1 cellular context compared by ENCODE assay signal in genomic region chr9:113589407-113589806, GRCh38.
TF ChIP-seq lines count a peak whose summit lies in the region.

No MANE protein-coding gene starts in this region.

TF ChIP-seq in GM23338, 12 proteins besides CTCF, POLR2A, EP300 and RAD21 (continued from another document):
- TF ChIP-seq STAT1 (IDR thresholded peaks at IDR 0.05; ENCODE audit: unreplicated experiment), result no peak
- no peak for TF ChIP-seq POLR2AphosphoS5 (IDR thresholded peaks at IDR 0.05; ENCODE audit: low read depth)
- TF ChIP-seq ZNF462 (CRISPR knock-in tag; IDR thresholded peaks at IDR 0.05), result no peak
- no peak for TF ChIP-seq NANOG (IDR thresholded peaks at IDR 0.05; ENCODE audit: borderline replicate concordance)
